Comparison of ENCODE assay signal across 8 cellular contexts in the genomic region with DNA sequence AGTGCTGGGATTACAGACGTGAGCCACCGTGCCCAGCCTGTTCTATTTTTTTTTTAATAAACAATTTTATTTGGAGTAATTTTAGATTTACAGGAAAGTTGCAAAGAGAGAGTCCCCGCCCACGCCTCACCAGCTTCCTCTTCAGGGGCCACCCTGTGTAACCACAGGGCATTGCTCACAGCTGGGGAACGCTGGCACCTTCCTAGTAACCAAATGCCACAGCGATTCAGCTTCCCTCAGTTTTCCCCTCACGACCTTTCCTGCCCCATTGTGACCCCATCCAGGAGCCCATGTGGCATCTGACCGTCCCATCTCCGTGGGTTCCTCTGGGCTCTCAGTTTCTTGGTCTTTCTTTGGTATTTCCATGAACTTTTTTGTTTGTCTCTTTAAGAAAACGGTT.
DNase-seq lines count a peak whose midpoint lies in the region; ATAC-seq, FAIRE-seq and TF ChIP-seq lines count a peak whose summit lies in the region.

No MANE protein-coding gene starts in this region.

- H3K4me1 ChIP-seq in SJCRH30, result no peaks in the 10 kb centered on the region

- no peaks in the 10 kb centered on the region for H3K27me3 ChIP-seq in SJCRH30

- no peak overlapping the region for H3K27ac ChIP-seq in SJCRH30

- no peak for TF ChIP-seq POLR2A in H54 (IDR thresholded peaks at IDR 0.05; ENCODE audit: low read depth, low read length)

- DNase-seq in H54 (ENCODE audit: insufficient read length, low spot score) (peak; percentile 78), amniotic epithelial cell (ENCODE audit: low read depth) (peak; percentile 62), natural killer cell (peak; percentile 53), SJCRH30 (no peak)

- H3K4me3 Mint-ChIP-seq in T-helper 1 cell treated with Interleukin-12 subunit alpha and Interleukin-12 subunit beta and Interleukin-4 antibody, amounts not matched to agents 30 μg/mL and 1 μg/mL, for 36 hours, result peak overlapping the region; percentile 61
- peak overlapping the region; percentile 78 for H3K4me3 Mint-ChIP-seq in natural killer cell

- ATAC-seq in natural killer cell, result peak; percentile 23 to 54 (median 24)
- ATAC-seq in GM19328 (IDR thresholded peaks at IDR 0.05; ENCODE audit: unreplicated experiment), result no peak
- ATAC-seq in GM21423 (IDR thresholded peaks at IDR 0.05; ENCODE audit: unreplicated experiment), result no peak
- ATAC-seq in GM21717 (IDR thresholded peaks at IDR 0.05; ENCODE audit: unreplicated experiment), result no peak

- TF ChIP-seq CTCF in natural killer cell (IDR thresholded peaks at IDR 0.05), result no peak

- no peak for FAIRE-seq in H54 (lab: Jason Lieb, UNC)

- H3K9me3 Mint-ChIP-seq in T-helper 1 cell treated with Interleukin-12 subunit alpha and Interleukin-12 subunit beta and Interleukin-4 antibody, amounts not matched to agents 30 μg/mL and 1 μg/mL, for 36 hours, result no peaks in the 10 kb centered on the region
- no peaks in the 10 kb centered on the region for H3K9me3 Mint-ChIP-seq in natural killer cell

- no peaks in the 10 kb centered on the region for H3K36me3 ChIP-seq in SJCRH30

- H3K4me3 ChIP-seq in SJCRH30, result no peak overlapping the region

- H3K4me1 Mint-ChIP-seq in T-helper 1 cell treated with Interleukin-12 subunit alpha and Interleukin-12 subunit beta and Interleukin-4 antibody, amounts not matched to agents 30 μg/mL and 1 μg/mL, for 36 hours (ENCODE audit: low read depth), result peaks cover 54% of the 10 kb centered on the region
- peaks cover 48 to 56% of the 10 kb centered on the region in 2 donors for H3K4me1 Mint-ChIP-seq in natural killer cell

- intact Hi-C loops in natural killer cell (cut with micrococcal nuclease), result no loop called here

- H3K27ac Mint-ChIP-seq in T-helper 1 cell treated with Interleukin-12 subunit alpha and Interleukin-12 subunit beta and Interleukin-4 antibody, amounts not matched to agents 30 μg/mL and 1 μg/mL, for 36 hours, result peak overlapping the region; percentile 95
- H3K27ac Mint-ChIP-seq in natural killer cell, result peak overlapping the region; percentile 84 to 87

- H3K36me3 Mint-ChIP-seq in T-helper 1 cell treated with Interleukin-12 subunit alpha and Interleukin-12 subunit beta and Interleukin-4 antibody, amounts not matched to agents 30 μg/mL and 1 μg/mL, for 36 hours (ENCODE audit: low read depth), result no peaks in the 10 kb centered on the region
- H3K36me3 Mint-ChIP-seq in natural killer cell, result no peaks in the 10 kb centered on the region

- no peaks in the 10 kb centered on the region for H3K9me3 ChIP-seq in SJCRH30 (replicated peaks)

- no peaks in the 10 kb centered on the region for H3K27me3 Mint-ChIP-seq in T-helper 1 cell treated with Interleukin-12 subunit alpha and Interleukin-12 subunit beta and Interleukin-4 antibody, amounts not matched to agents 30 μg/mL and 1 μg/mL, for 36 hours (ENCODE audit: low read depth)
- no peaks in the 10 kb centered on the region for H3K27me3 Mint-ChIP-seq in natural killer cell (ENCODE audit: low read depth in 2 of 2)

Comparison
In these comparisons a context has a peak if more than half of its experiments do, and no peak if none do; other contexts are left out.
1. DNase-seq: peak in H54 (single experiment), amniotic epithelial cell (single experiment) and natural killer cell (single experiment); none in SJCRH30 (0 of 2).
2. ATAC-seq: peak in natural killer cell (3 of 3); none in GM19328 (single experiment), GM21423 (single experiment) and GM21717 (single experiment).